ENCODE assay signal across 29 cellular contexts in genomic region chr19:5713228-5713627, GRCh38. TPM values are rescaled to one million over a fixed set of nuclear protein-coding genes. Genes with fewer than 3 reads are reported as not detected.
DNase-seq lines count a peak whose midpoint lies in the region; ATAC-seq and TF ChIP-seq lines count a peak whose summit lies in the region.
"Had no signal": no experiment of that assay in that cellular context is flagged by ENCODE, and none has a peak within 500 bp of the region (broad histone marks: within the 10 kb centered on the region; RNA-seq: fewer than 3 reads in every experiment).

No MANE protein-coding gene starts in this region.

- H3K4me3 Mint-ChIP-seq in natural killer cell treated with Interleukin-12 subunit alpha and Interleukin-12 subunit beta and Interleukin-15 and Interleukin-18, amount 100 ng/mL, for 72 hours = no peak overlapping the region
- no peak overlapping the region for H3K4me3 Mint-ChIP-seq in natural killer cell
- H3K4me3 Mint-ChIP-seq in central memory CD8-positive, alpha-beta T cell = no peak overlapping the region
- no peak overlapping the region for H3K4me3 Mint-ChIP-seq in progenitor cell of endocrine pancreas (ENCODE audit: low read depth)
- H3K4me3 Mint-ChIP-seq: CD14-positive monocyte; CD4-positive, alpha-beta memory T cell had no signal

- H2AFZ ChIP-seq in Karpas-422 (ENCODE audit: low read length) = no peak overlapping the region

- no peak overlapping the region for H3K9ac ChIP-seq in Karpas-422 (ENCODE audit: low read length)
- H3K9ac ChIP-seq: BLaER1 had no signal

- TF ChIP-seq CTCF in natural killer cell (IDR thresholded peaks at IDR 0.05) (no peak), progenitor cell of endocrine pancreas (IDR thresholded peaks at IDR 0.05; ENCODE audit: unreplicated experiment) (no peak)

- intact Hi-C loops in natural killer cell (cut with micrococcal nuclease) = no loop called here

- no peaks in the 10 kb centered on the region for H3K9me2 ChIP-seq in Karpas-422 (replicated peaks; ENCODE audit: insufficient read depth, low read length)

- H3K27me3 ChIP-seq in Karpas-422 (ENCODE audit: low read length) = no peaks in the 10 kb centered on the region
- H3K27me3 ChIP-seq: BE2C, BLaER1 had no signal

- no peaks in the 10 kb centered on the region for H3K9me3 Mint-ChIP-seq in natural killer cell treated with Interleukin-12 subunit alpha and Interleukin-12 subunit beta and Interleukin-15 and Interleukin-18, amount 100 ng/mL, for 72 hours
- H3K9me3 Mint-ChIP-seq in natural killer cell (no peaks in the 10 kb centered on the region), progenitor cell of endocrine pancreas (ENCODE audit: low read depth) (no peaks in the 10 kb centered on the region)
- H3K9me3 Mint-ChIP-seq in central memory CD8-positive, alpha-beta T cell = no peaks in the 10 kb centered on the region
- H3K9me3 Mint-ChIP-seq: CD14-positive monocyte; CD4-positive, CD25-positive, alpha-beta regulatory T cell; CD8-positive, alpha-beta memory T cell had no signal

- no peak overlapping the region for H3K4me2 ChIP-seq in Karpas-422 (ENCODE audit: low read depth, low read length, poor library complexity, severe bottlenecking)
- H3K4me2 ChIP-seq: BLaER1 had no signal

- peak; percentile 40 for DNase-seq in natural killer cell treated with Interleukin-12 subunit alpha and Interleukin-12 subunit beta and Interleukin-15 and Interleukin-18, amount 100 ng/mL, for 72 hours (ENCODE audit: low spot score)
- DNase-seq in natural killer cell (no peak), Karpas-422 (peak; percentile 26), progenitor cell of endocrine pancreas (ENCODE audit: low spot score, unreplicated experiment) (no peak), left lobe of liver (ENCODE audit: low spot score) (no peak)
- no peak for DNase-seq in central memory CD8-positive, alpha-beta T cell (ENCODE audit: low spot score in 2 of 2)
- DNase-seq in stimulated activated naive CD4-positive, alpha-beta T cell treated with Interleukin-2 at 50 U/mL for 16 hours (lab: John Stamatoyannopoulos, UW) = no peak
- DNase-seq: 8988T; ACHN; BE2C; C1 segment of cervical spinal cord; CD4-positive, alpha-beta memory T cell; CD4-positive, CD25-positive, alpha-beta regulatory T cell; CD8-positive, alpha-beta memory T cell; COR-L47; DMS 273 treated with DMSO at 0.1 percent for 48 hours; DMS153; DMS53; DMS79; DND-41; EL; GDM1 had no signal

- H4K20me1 ChIP-seq in Karpas-422 (ENCODE audit: insufficient read depth, low read depth, low read length) = peaks cover 18% of the 10 kb centered on the region

- H3K27ac ChIP-seq in Karpas-422 (ENCODE audit: low read length) = no peak overlapping the region
- H3K27ac ChIP-seq: BLaER1 had no signal

- no peak overlapping the region for H3K4me3 ChIP-seq in Karpas-422 (ENCODE audit: low read length)
- H3K4me3 ChIP-seq: BLaER1, GM12878 had no signal

- H3K36me3 Mint-ChIP-seq in natural killer cell treated with Interleukin-12 subunit alpha and Interleukin-12 subunit beta and Interleukin-15 and Interleukin-18, amount 100 ng/mL, for 72 hours = no peaks in the 10 kb centered on the region
- H3K36me3 Mint-ChIP-seq in natural killer cell (no peaks in the 10 kb centered on the region), progenitor cell of endocrine pancreas (ENCODE audit: insufficient read depth) (peaks cover 4% of the 10 kb centered on the region)
- H3K36me3 Mint-ChIP-seq in central memory CD8-positive, alpha-beta T cell (ENCODE audit: insufficient read depth) = peaks cover 27% of the 10 kb centered on the region

- peaks cover 42% of the 10 kb centered on the region for H3K79me2 ChIP-seq in Karpas-422 (ENCODE audit: low read length)

- H3K36me3 ChIP-seq in Karpas-422 (ENCODE audit: insufficient read depth, low read length) = peaks cover 19% of the 10 kb centered on the region; the same call in 1 of the 2 replicates

- H3K9me3 ChIP-seq in Karpas-422 (ENCODE audit: low read length) = no peaks in the 10 kb centered on the region
- H3K9me3 ChIP-seq: BE2C, BLaER1 had no signal

- peaks cover 12% of the 10 kb centered on the region for H3K4me1 ChIP-seq in Karpas-422 (ENCODE audit: low read length)
- H3K4me1 ChIP-seq: BE2C had no signal

- H3K27me3 Mint-ChIP-seq in natural killer cell treated with Interleukin-12 subunit alpha and Interleukin-12 subunit beta and Interleukin-15 and Interleukin-18, amount 100 ng/mL, for 72 hours = no peaks in the 10 kb centered on the region
- H3K27me3 Mint-ChIP-seq in natural killer cell (ENCODE audit: low read depth in 2 of 2) = no peaks in the 10 kb centered on the region
- no peaks in the 10 kb centered on the region for H3K27me3 Mint-ChIP-seq in central memory CD8-positive, alpha-beta T cell
- no peaks in the 10 kb centered on the region for H3K27me3 Mint-ChIP-seq in progenitor cell of endocrine pancreas
- H3K27me3 Mint-ChIP-seq: CD4-positive, alpha-beta memory T cell; CD4-positive, CD25-positive, alpha-beta regulatory T cell; CD8-positive, alpha-beta memory T cell had no signal

- peaks cover 10 to 11% of the 10 kb centered on the region in 2 donors for H3K4me1 Mint-ChIP-seq in natural killer cell treated with Interleukin-12 subunit alpha and Interleukin-12 subunit beta and Interleukin-15 and Interleukin-18, amount 100 ng/mL, for 72 hours (ENCODE audit: low read depth in 2 of 2)
- peaks cover 0 to 5% of the 10 kb centered on the region in 2 donors for H3K4me1 Mint-ChIP-seq in natural killer cell
- H3K4me1 Mint-ChIP-seq in central memory CD8-positive, alpha-beta T cell = peaks cover 4% of the 10 kb centered on the region
- H3K4me1 Mint-ChIP-seq in progenitor cell of endocrine pancreas (ENCODE audit: low read depth) = no peaks in the 10 kb centered on the region

- ATAC-seq in natural killer cell treated with Interleukin-12 subunit alpha and Interleukin-12 subunit beta and Interleukin-15 and Interleukin-18, amount 100 ng/mL, for 72 hours = no peak
- ATAC-seq in natural killer cell (no peak), HG02981 (IDR thresholded peaks at IDR 0.05; ENCODE audit: unreplicated experiment) (no peak), left lobe of liver (no peak)
- no peak for ATAC-seq in central memory CD8-positive, alpha-beta T cell (replicated peaks; ENCODE audit: extremely low read depth, poor library complexity, severe bottlenecking)
- ATAC-seq: GM12878 had no signal

- H3K27ac Mint-ChIP-seq in natural killer cell treated with Interleukin-12 subunit alpha and Interleukin-12 subunit beta and Interleukin-15 and Interleukin-18, amount 100 ng/mL, for 72 hours = no peak overlapping the region
- H3K27ac Mint-ChIP-seq in natural killer cell (no peak overlapping the region), progenitor cell of endocrine pancreas (peak overlapping the region; percentile 33)
- H3K27ac Mint-ChIP-seq in central memory CD8-positive, alpha-beta T cell (ENCODE audit: low read depth) = peak overlapping the region; percentile 19

RNA-seq across cellular contexts. Expression of gene LONP1, which starts 6.7 kb away (rescaled TPM):
- total RNA-seq in natural killer cell treated with Interleukin-12 subunit alpha and Interleukin-12 subunit beta and Interleukin-15 and Interleukin-18, amount 100 ng/mL, for 72 hours = 100 to 1,000 TPM; 151 to 267 TPM
- 10 to 100 TPM; 50.5 to 61.8 (median 56.1) TPM for total RNA-seq in natural killer cell
- total RNA-seq in Karpas-422 (2014; rRNA removed; shearing (Covaris generic); ENCODE audit: low replicate concordance) = 65.7 and 165 TPM in 2 replicates
- total RNA-seq in progenitor cell of endocrine pancreas = 56.1 and 61.7 TPM in 2 replicates
- 68.7 TPM for total RNA-seq in left lobe of liver

RNA-seq across cellular contexts. Expression of gene CATSPERD, which starts 7.2 kb away (rescaled TPM):
- not detected for total RNA-seq in natural killer cell treated with Interleukin-12 subunit alpha and Interleukin-12 subunit beta and Interleukin-15 and Interleukin-18, amount 100 ng/mL, for 72 hours
- not detected for total RNA-seq in natural killer cell
- total RNA-seq in Karpas-422 (2014; rRNA removed; shearing (Covaris generic); ENCODE audit: low replicate concordance) = not detected in 2 replicates
- not detected in 2 replicates for total RNA-seq in progenitor cell of endocrine pancreas
- not detected for total RNA-seq in left lobe of liver
- total RNA-seq: A673; CD4-positive, alpha-beta memory T cell; CD4-positive, CD25-positive, alpha-beta regulatory T cell; CD8-positive, alpha-beta memory T cell; Daoy; G401 had no signal

RNA-seq across cellular contexts. Expression of gene RPL36, which starts 23.1 kb away (rescaled TPM):
- total RNA-seq in natural killer cell treated with Interleukin-12 subunit alpha and Interleukin-12 subunit beta and Interleukin-15 and Interleukin-18, amount 100 ng/mL, for 72 hours = 100 to 1,000 TPM; 645 to 764 TPM
- total RNA-seq in natural killer cell = 100 to 1,000 TPM; 363 to 505 (median 459) TPM
- total RNA-seq in Karpas-422 (2014; rRNA removed; shearing (Covaris generic); ENCODE audit: low replicate concordance) = 3,189 and 3,229 TPM in 2 replicates
- 720 and 727 TPM in 2 replicates for total RNA-seq in progenitor cell of endocrine pancreas
- total RNA-seq in left lobe of liver = 241 TPM

RNA-seq across cellular contexts. Expression of gene HSD11B1L, which starts 32.4 kb away (rescaled TPM):
- total RNA-seq in natural killer cell treated with Interleukin-12 subunit alpha and Interleukin-12 subunit beta and Interleukin-15 and Interleukin-18, amount 100 ng/mL, for 72 hours = 1 to 10 TPM; 1.8 to 3.6 TPM
- 1 to 10 TPM; 1.1 to 3.7 (median 3.0) TPM for total RNA-seq in natural killer cell
- 6.9 and 9.0 TPM in 2 replicates for total RNA-seq in Karpas-422 (2014; rRNA removed; shearing (Covaris generic); ENCODE audit: low replicate concordance)
- 20.1 and 21.1 TPM in 2 replicates for total RNA-seq in progenitor cell of endocrine pancreas
- total RNA-seq in left lobe of liver = 4.1 TPM

RNA-seq across cellular contexts. Expression of gene MICOS13, which starts 32.9 kb away (rescaled TPM):
- 10 to 100 TPM; 40.7 to 41.4 TPM for total RNA-seq in natural killer cell treated with Interleukin-12 subunit alpha and Interleukin-12 subunit beta and Interleukin-15 and Interleukin-18, amount 100 ng/mL, for 72 hours
- total RNA-seq in natural killer cell = 10 to 100 TPM; 17.7 to 27.7 (median 25.1) TPM
- total RNA-seq in Karpas-422 (2014; rRNA removed; shearing (Covaris generic); ENCODE audit: low replicate concordance) = 63.4 and 118 TPM in 2 replicates
- 28.1 and 29.7 TPM in 2 replicates for total RNA-seq in progenitor cell of endocrine pancreas
- total RNA-seq in left lobe of liver = 38.4 TPM

Comparison
In these comparisons a context has a peak if more than half of its experiments do, and no peak if none do; other contexts are left out.
1. DNase-seq: peak in natural killer cell treated with Interleukin-12 subunit alpha and Interleukin-12 subunit beta and Interleukin-15 and Interleukin-18, amount 100 ng/mL, for 72 hours (single experiment) and Karpas-422 (single experiment); none in natural killer cell (single experiment), central memory CD8-positive, alpha-beta T cell (0 of 2), progenitor cell of endocrine pancreas (single experiment), stimulated activated naive CD4-positive, alpha-beta T cell treated with Interleukin-2 at 50 U/mL for 16 hours (single experiment) and left lobe of liver (single experiment).
2. H3K27ac Mint-ChIP-seq: peak in central memory CD8-positive, alpha-beta T cell (single experiment) and progenitor cell of endocrine pancreas (single experiment); none in natural killer cell treated with Interleukin-12 subunit alpha and Interleukin-12 subunit beta and Interleukin-15 and Interleukin-18, amount 100 ng/mL, for 72 hours (0 of 2) and natural killer cell (0 of 2).